Comparison of ENCODE assay signal across 10 cellular contexts in genomic region chr13:40220299-40220935, GRCh38.
DNase-seq lines count a peak whose midpoint lies in the region; FAIRE-seq and TF ChIP-seq lines count a peak whose summit lies in the region.
"Had no signal": no experiment of that assay in that cellular context is flagged by ENCODE, and none has a peak within 500 bp of the region (broad histone marks: within the 10 kb centered on the region; RNA-seq: fewer than 3 reads in every experiment).

No MANE protein-coding gene starts in this region.

- H3K27ac Mint-ChIP-seq in activated naive CD4-positive, alpha-beta T cell treated with anti-CD3 and anti-CD28 coated beads for 36 hours = peak overlapping the region; percentile 92
- peak overlapping the region; percentile 82 to 98 (median 92) for H3K27ac Mint-ChIP-seq in immature natural killer cell

- no peaks in the 10 kb centered on the region for H3K27me3 Mint-ChIP-seq in activated naive CD4-positive, alpha-beta T cell treated with anti-CD3 and anti-CD28 coated beads for 36 hours (ENCODE audit: low read depth)
- H3K27me3 Mint-ChIP-seq in immature natural killer cell (ENCODE audit: low read depth in 3 of 3) = peaks cover 0 to 5% (median 2%) of the 10 kb centered on the region in 3 donors

- H3K27me3 ChIP-seq in stomach = no peaks in the 10 kb centered on the region

- WGBS in stomach, 5 donors = 76 to 85% (median 84%) methylated on average over 12 of the region's 12 CpGs

- no peaks in the 10 kb centered on the region for H3K36me3 ChIP-seq in stomach

- no peak for FAIRE-seq in GM19239 (lab: Jason Lieb, UNC)

- peaks cover 5 to 25% (median 16%) of the 10 kb centered on the region in 4 donors for H3K4me1 ChIP-seq in stomach

- TF ChIP-seq EP300 in stomach (IDR thresholded peaks at IDR 0.05) = no peak

- no peaks in the 10 kb centered on the region for H3K9me3 ChIP-seq in stomach

- TF ChIP-seq POLR2A in stomach (IDR thresholded peaks at IDR 0.05) = no peak

- H3K9me3 Mint-ChIP-seq in activated naive CD4-positive, alpha-beta T cell treated with anti-CD3 and anti-CD28 coated beads for 36 hours = peaks cover 5% of the 10 kb centered on the region
- H3K9me3 Mint-ChIP-seq in immature natural killer cell = no peaks in the 10 kb centered on the region

- peaks cover 77% of the 10 kb centered on the region for H3K4me1 Mint-ChIP-seq in activated naive CD4-positive, alpha-beta T cell treated with anti-CD3 and anti-CD28 coated beads for 36 hours (ENCODE audit: low read depth)
- H3K4me1 Mint-ChIP-seq in immature natural killer cell = peaks cover 32 to 34% of the 10 kb centered on the region in 2 donors

- H3K36me3 Mint-ChIP-seq in activated naive CD4-positive, alpha-beta T cell treated with anti-CD3 and anti-CD28 coated beads for 36 hours (ENCODE audit: low read depth) = no peaks in the 10 kb centered on the region
- H3K36me3 Mint-ChIP-seq in immature natural killer cell = no peaks in the 10 kb centered on the region

- CTCF ChIA-PET in activated naive CD4-positive, alpha-beta T cell treated with anti-CD3 and anti-CD28 coated beads for 36 hours (lab: Charles Lee) = interaction anchor here (0.8 to 1.6 kb wide), 4 partner anchors 14 to 74 kb away, joined by 3 to 4 read pairs (median 4); no protein-coding TSS in a partner anchor

- intact Hi-C loops in activated naive CD4-positive, alpha-beta T cell treated with anti-CD3 and anti-CD28 coated beads for 36 hours (cut with micrococcal nuclease) = loop anchor here (1.0 to 5.0 kb wide), 5 partner anchors 50 to 443 kb away; no protein-coding TSS in a partner anchor
- intact Hi-C loops in stomach (cut with DNase I; ENCODE audit: low total_unique reads) = no loop called here

- DNase-seq in activated naive CD4-positive, alpha-beta T cell treated with anti-CD3 and anti-CD28 coated beads for 36 hours = peak; percentile 71
- no peak for DNase-seq in activated naive CD4-positive, alpha-beta T cell treated with anti-CD3 and anti-CD28 coated beads, Interleukin-2, amount 50 U/mL, for 16 hours
- peak; percentile 24 for DNase-seq in activated T-helper 9 cell treated with anti-CD3 and anti-CD28 coated beads, Interleukin-2, amount 50 U/mL, for 16 hours (ENCODE audit: low read depth)
- DNase-seq in immature natural killer cell (peak; percentile 4 to 45 (median 28)), stomach (no peak), GM19239 (ENCODE audit: insufficient read length, low spot score) (no peak), ACHN (no peak)
- no peak for DNase-seq in effector CD4-positive, alpha-beta T cell
- DNase-seq: NCI-H748 treated with DMSO at 0.1 percent for 48 hours, nucleus accumbens had no signal

- no peak overlapping the region for H3K4me3 Mint-ChIP-seq in activated naive CD4-positive, alpha-beta T cell treated with anti-CD3 and anti-CD28 coated beads for 36 hours
- peak overlapping the region in 3 of 5 donors; percentile 56 to 81 (median 71) for H3K4me3 Mint-ChIP-seq in immature natural killer cell

- peak overlapping the region; percentile 19 to 79 (median 68) for H3K27ac ChIP-seq in stomach

- no peak overlapping the region for H3K4me3 ChIP-seq in stomach

- in situ Hi-C loops in ACHN (cut with HindIII; ENCODE audit: low pct_ligation_motif_present, low pct_unique_long_range_greater_than_20kb, low sequenced_read_pairs) = no loop called here

- TF ChIP-seq CTCF in stomach (IDR thresholded peaks at IDR 0.05) = no peak

Comparison
In these comparisons a context has a peak if more than half of its experiments do, and no peak if none do; other contexts are left out.
1. DNase-seq: peak in activated naive CD4-positive, alpha-beta T cell treated with anti-CD3 and anti-CD28 coated beads for 36 hours (single experiment), activated T-helper 9 cell treated with anti-CD3 and anti-CD28 coated beads, Interleukin-2, amount 50 U/mL, for 16 hours (single experiment) and immature natural killer cell (3 of 3); none in activated naive CD4-positive, alpha-beta T cell treated with anti-CD3 and anti-CD28 coated beads, Interleukin-2, amount 50 U/mL, for 16 hours (single experiment), stomach (single experiment), effector CD4-positive, alpha-beta T cell (single experiment), GM19239 (single experiment) and ACHN (single experiment).